In genomic region chr9:130541533-130541932, GRCh38 we compare ENCODE assay signal across 22 cellular contexts.
"Had no signal": no experiment of that assay in that cellular context is flagged by ENCODE, and none has a peak within 500 bp of the region (broad histone marks: within the 10 kb centered on the region; RNA-seq: fewer than 3 reads in every experiment).

No MANE protein-coding gene starts in this region.

- H3K4me3 ChIP-seq: heart right ventricle, psoas muscle, right lobe of liver, spleen, tibial artery, upper lobe of right lung, vagina had no signal

- H3K36me3 ChIP-seq: heart right ventricle, neutrophil, right lobe of liver, spleen, tibial artery, upper lobe of right lung, vagina had no signal

- H3K27ac Mint-ChIP-seq: dendritic cell treated with granulocyte-macrophage colony-stimulating factor and Interleukin-4, amounts not matched to agents 40 ng/mL and 50 ng/mL, for 4 days; endodermal cell; naive thymus-derived CD8-positive, alpha-beta T cell; stimulated activated memory B cell treated with anti-CD40 and anti-IgM and Interleukin-4, amounts not matched to agents 10 μg/mL and 1 μg/mL and 100 μg/mL, for 72 hours; stimulated activated naive CD8-positive, alpha-beta T cell treated with anti-CD3 and anti-CD28 coated beads, Interleukin-15, Interleukin-2, amounts not matched to agents 100 ng/mL and 50 ng/mL, for 24 hours had no signal

- DNase-seq: endodermal cell; foreskin melanocyte; heart right ventricle; hypothalamus; kidney glomerular epithelial cell; mammary epithelial cell; naive thymus-derived CD8-positive, alpha-beta T cell; psoas muscle; retina; right lobe of liver; spleen; stimulated activated CD4-positive, alpha-beta T cell treated with anti-CD3 and anti-CD28 coated beads, Interleukin-15, amount 100 ng/mL, for 24 hours; stimulated activated CD4-positive, alpha-beta T cell treated with anti-CD3 and anti-CD28 coated beads, Interleukin-1b, Interleukin-23, amount 100 ng/mL, for 48 hours; stimulated activated CD4-positive, alpha-beta T cell treated with anti-CD3 and anti-CD28 coated beads, Interleukin-4, amount 100 ng/mL, for 24 hours; tibial artery; upper lobe of right lung had no signal

- H3K27ac ChIP-seq: heart right ventricle, neutrophil, psoas muscle, right lobe of liver, spleen, tibial artery, upper lobe of right lung, vagina had no signal

- H3K9me3 Mint-ChIP-seq: dendritic cell treated with granulocyte-macrophage colony-stimulating factor and Interleukin-4, amounts not matched to agents 40 ng/mL and 50 ng/mL, for 4 days; endodermal cell; naive thymus-derived CD8-positive, alpha-beta T cell; stimulated activated memory B cell treated with anti-CD40 and anti-IgM and Interleukin-4, amounts not matched to agents 10 μg/mL and 1 μg/mL and 100 μg/mL, for 72 hours; stimulated activated naive CD8-positive, alpha-beta T cell treated with anti-CD3 and anti-CD28 coated beads, Interleukin-15, Interleukin-2, amounts not matched to agents 100 ng/mL and 50 ng/mL, for 24 hours had no signal

- H3K27me3 ChIP-seq: right lobe of liver, vagina had no signal

- H3K4me3 Mint-ChIP-seq: dendritic cell treated with granulocyte-macrophage colony-stimulating factor and Interleukin-4, amounts not matched to agents 40 ng/mL and 50 ng/mL, for 4 days; endodermal cell; naive thymus-derived CD8-positive, alpha-beta T cell; stimulated activated memory B cell treated with anti-CD40 and anti-IgM and Interleukin-4, amounts not matched to agents 10 μg/mL and 1 μg/mL and 100 μg/mL, for 72 hours; stimulated activated naive CD8-positive, alpha-beta T cell treated with anti-CD3 and anti-CD28 coated beads, Interleukin-15, Interleukin-2, amounts not matched to agents 100 ng/mL and 50 ng/mL, for 24 hours had no signal

- H3K4me1 ChIP-seq: psoas muscle, tibial artery had no signal

- H3K36me3 Mint-ChIP-seq: stimulated activated memory B cell treated with anti-CD40 and anti-IgM and Interleukin-4, amounts not matched to agents 10 μg/mL and 1 μg/mL and 100 μg/mL, for 72 hours had no signal

- H3K9me3 ChIP-seq: heart right ventricle, neutrophil, psoas muscle, right lobe of liver, spleen, tibial artery, upper lobe of right lung, vagina had no signal

- ATAC-seq: heart right ventricle; left lobe of liver; naive thymus-derived CD8-positive, alpha-beta T cell; psoas muscle; right lobe of liver; stimulated activated memory B cell treated with anti-CD40 and anti-IgM and Interleukin-4, amounts not matched to agents 10 μg/mL and 1 μg/mL and 100 μg/mL, for 72 hours; upper lobe of right lung had no signal
